In the genomic region with DNA sequence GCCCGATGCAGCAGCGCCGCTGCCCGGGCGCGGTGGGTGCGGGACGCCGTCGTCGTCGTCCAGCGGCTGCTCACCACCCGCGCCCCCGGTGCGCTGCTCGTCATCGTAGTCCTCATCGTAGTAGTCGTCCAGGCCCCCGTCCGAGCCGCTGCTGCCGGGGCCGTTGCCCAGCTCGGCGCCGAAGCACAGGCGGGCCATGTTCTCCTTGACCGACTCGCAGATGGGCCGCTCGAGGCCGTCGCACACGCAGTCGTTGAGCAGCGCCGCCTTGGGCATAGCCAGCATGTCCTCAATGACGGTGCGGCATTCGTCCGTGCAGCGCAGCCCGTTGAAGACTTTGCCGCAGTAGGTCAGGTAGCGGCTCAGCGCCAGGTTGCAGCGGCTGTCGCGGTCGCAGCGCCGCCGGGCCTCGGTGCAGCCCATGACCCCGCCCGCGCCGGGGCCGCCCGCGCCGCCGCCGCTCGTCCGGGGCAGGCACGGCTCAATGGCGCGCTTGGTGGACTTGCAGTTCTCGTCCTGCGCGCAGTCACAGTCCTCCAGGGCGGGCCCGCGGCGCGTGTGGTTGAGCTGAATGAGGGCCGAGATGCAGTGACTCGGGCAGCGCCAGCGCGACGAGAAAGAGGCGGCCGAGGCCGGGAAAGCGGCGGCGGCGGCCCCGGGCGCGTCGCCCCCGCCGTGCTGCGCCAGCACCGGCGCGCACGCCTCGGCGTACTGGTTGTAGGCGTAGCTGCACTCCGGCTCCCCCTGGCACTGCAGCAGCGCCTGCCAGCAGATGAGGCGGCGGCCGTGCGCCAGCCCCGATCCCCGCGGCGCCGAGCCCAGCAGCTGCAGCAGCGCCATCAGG, we compare ENCODE assay signal across 8 cellular contexts. TPM values are rescaled to one million over a fixed set of nuclear protein-coding genes. Genes with fewer than 3 reads are reported as not detected.
A peak's percentile ranks its signal among the peaks of the same experiment; 100 is the strongest.
DNase-seq lines count a peak whose midpoint lies in the region; ATAC-seq and TF ChIP-seq lines count a peak whose summit lies in the region.

No MANE protein-coding gene starts in this region.

- H3K4me3 ChIP-seq in CD8-positive, alpha-beta T cell (ENCODE audit: low read depth, low read length) = peak overlapping the region; percentile 63

- DNase-seq in CD8-positive, alpha-beta T cell = peak; percentile 23 to 75 (median 60)
- DNase-seq in KBM-7 (peak; percentile 60), islet precursor cell (peak; percentile 86), NCI-H2029 treated with DMSO at 0.1 percent for 48 hours (lab: John Stamatoyannopoulos, UW) (no peak)
- DNase-seq in activated CD4-positive, CD25-positive, alpha-beta regulatory T cell (lab: John Stamatoyannopoulos, UW) = peak; percentile 5 to 33 (median 14)
- peak; percentile 73 for DNase-seq in central memory CD4-positive, alpha-beta T cell
- peak; percentile 25 to 45 (median 32) for DNase-seq in stimulated activated CD4-positive, alpha-beta T cell treated with anti-CD3 and anti-CD28 coated beads, Interleukin-12 subunit alpha, Interleukin-12 subunit beta, amount 100 ng/mL, for 48 hours (ENCODE audit: low read depth in 2 of 3, low spot score in 1 of 3)

- H3K4me3 Mint-ChIP-seq in CD8-positive, alpha-beta T cell = peak overlapping the region; percentile 83

- peak; percentile 68 for ATAC-seq in CD8-positive, alpha-beta T cell
- ATAC-seq in GM21515 (IDR thresholded peaks at IDR 0.05; ENCODE audit: unreplicated experiment) = peak; percentile 42

- peaks cover 5% of the 10 kb centered on the region for H3K4me1 ChIP-seq in CD8-positive, alpha-beta T cell (ENCODE audit: insufficient read depth, low read length)

- peak overlapping the region; percentile 11 for H3K27ac ChIP-seq in CD8-positive, alpha-beta T cell (ENCODE audit: low read depth, low read length)

- POLR2A ChIA-PET in CD8-positive, alpha-beta T cell (lab: Charles Lee) = interaction anchor here (1.4 kb wide), 1 partner anchor 12 kb away, joined by 3 read pairs; no protein-coding TSS in a partner anchor

- H3K27ac Mint-ChIP-seq in CD8-positive, alpha-beta T cell = no peak overlapping the region

- H3K4me1 Mint-ChIP-seq in CD8-positive, alpha-beta T cell (ENCODE audit: low read depth) = peaks cover 18% of the 10 kb centered on the region

- no peaks in the 10 kb centered on the region for H3K36me3 ChIP-seq in CD8-positive, alpha-beta T cell (ENCODE audit: insufficient read depth, low read length)

- no peaks in the 10 kb centered on the region for H3K9me3 Mint-ChIP-seq in CD8-positive, alpha-beta T cell

- no peak for TF ChIP-seq CTCF in CD8-positive, alpha-beta T cell (IDR thresholded peaks at IDR 0.05)

- H3K9me3 ChIP-seq in CD8-positive, alpha-beta T cell (ENCODE audit: low read length) = no peaks in the 10 kb centered on the region

- CTCF ChIA-PET in CD8-positive, alpha-beta T cell (lab: Charles Lee) = interaction anchor here (0.6 to 1.3 kb wide), 3 partner anchors 11 to 532 kb away, joined by 3 to 6 read pairs (median 3); no protein-coding TSS in a partner anchor

- peaks cover 2% of the 10 kb centered on the region for H3K36me3 Mint-ChIP-seq in CD8-positive, alpha-beta T cell

- H3K27me3 ChIP-seq in CD8-positive, alpha-beta T cell (ENCODE audit: insufficient read depth, low read length) = peaks cover 8% of the 10 kb centered on the region

- peaks cover 38% of the 10 kb centered on the region for H3K27me3 Mint-ChIP-seq in CD8-positive, alpha-beta T cell (ENCODE audit: low read depth)

- in situ Hi-C loops in KBM-7 (cut with MboI; ENCODE audit: low pct_unique_long_range_greater_than_20kb, low sequenced_read_pairs) = no loop called here

- intact Hi-C loops in CD8-positive, alpha-beta T cell (cut with DNase I, micrococcal nuclease) = loop anchor here (2.0 to 10.0 kb wide), 4 partner anchors 591 to 1141 kb away; partner anchors contain the start of genes ISCA1 (in 2 of the 2) and TUT7 (in 2 of the 2)

RNA-seq across cellular contexts. Expression of gene GAS1, which starts 1.2 kb away (rescaled TPM):
- total RNA-seq in CD8-positive, alpha-beta T cell = under 1 TPM; 0.58 to 0.84 TPM
